Comparison of ENCODE assay signal across 8 cellular contexts in the genomic region with DNA sequence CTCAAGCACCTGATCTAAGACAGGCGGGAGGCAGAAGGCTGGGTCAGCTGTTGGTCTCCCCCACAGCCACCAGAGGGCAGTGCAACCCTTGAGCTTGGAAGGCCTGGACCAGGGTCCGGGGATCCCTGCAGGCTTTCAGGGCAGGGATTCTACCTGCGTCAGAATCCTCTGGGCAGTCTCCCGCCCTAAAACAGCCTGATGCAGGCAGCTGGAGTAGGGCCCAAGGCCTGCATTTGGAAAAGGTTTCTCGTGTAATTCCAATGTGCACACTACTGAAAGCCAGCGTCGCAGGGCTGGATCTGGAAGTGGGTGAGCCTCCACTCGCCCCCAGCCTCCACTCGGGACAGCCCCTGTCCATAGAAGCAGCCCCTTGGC. TPM values are rescaled to one million over a fixed set of nuclear protein-coding genes. Genes with fewer than 3 reads are reported as not detected.
DNase-seq lines count a peak whose midpoint lies in the region; ATAC-seq and TF ChIP-seq lines count a peak whose summit lies in the region.

No MANE protein-coding gene starts in this region.

- DNase-seq in GM06990 (ENCODE audit: extremely low read depth, insufficient read length) (peak; percentile 58), HPDE6-E6E7 (ENCODE audit: extremely low spot score) (peak; percentile 85), PC-9 (peak; percentile 48 to 54), fibroblast of the aortic adventitia (ENCODE audit: low read depth) (peak; percentile 66), nucleus accumbens (lab: John Stamatoyannopoulos, UW) (peak in 41 of 56 donors; percentile 7 to 73 (median 31)), thyroid gland (peak; percentile 54 to 68)
- DNase-seq in activated T-cell treated with anti-CD3 and anti-CD28 coated beads, Interleukin-2, amount 50 U/mL, for 72 hours = peak; percentile 69 to 76

- peak; percentile 91 for TF ChIP-seq CTCF in GM06990 (IDR thresholded peaks at IDR 0.05; ENCODE audit: insufficient read depth, low read length, poor library complexity, severe bottlenecking)
- peak; percentile 74 for TF ChIP-seq CTCF in PC-9 (conservative IDR thresholded peaks at IDR 0.05)
- peak; percentile 93 for TF ChIP-seq CTCF in fibroblast of the aortic adventitia (IDR thresholded peaks at IDR 0.05; ENCODE audit: insufficient read depth, low read length)
- TF ChIP-seq CTCF in thyroid gland (IDR thresholded peaks at IDR 0.05) = peak; percentile 44 to 86 (median 63)

- no peaks in the 10 kb centered on the region for H3K36me3 Mint-ChIP-seq in activated T-cell treated with anti-CD3 and anti-CD28 coated beads, Interleukin-2, amount 50 U/mL, for 72 hours (ENCODE audit: insufficient read depth in 2 of 2)

- no peak for TF ChIP-seq POLR2A in thyroid gland (IDR thresholded peaks at IDR 0.05)

- H3K27me3 ChIP-seq in GM06990 (replicated peaks; ENCODE audit: control insufficient read depth, insufficient read depth, low read length) (no peaks in the 10 kb centered on the region), PC-9 (ENCODE audit: insufficient read depth, low read depth) (no peaks in the 10 kb centered on the region), thyroid gland (no peaks in the 10 kb centered on the region)

- no peaks in the 10 kb centered on the region for H3K4me1 ChIP-seq in PC-9 (replicated peaks; ENCODE audit: insufficient read depth)
- H3K4me1 ChIP-seq in thyroid gland = no peaks in the 10 kb centered on the region

- no peaks in the 10 kb centered on the region for H3F3A ChIP-seq in PC-9 (ENCODE audit: insufficient read depth, low read depth)

- no peaks in the 10 kb centered on the region for H3K9me3 Mint-ChIP-seq in activated T-cell treated with anti-CD3 and anti-CD28 coated beads, Interleukin-2, amount 50 U/mL, for 72 hours

- H3K4me3 ChIP-seq in GM06990 (replicated peaks; ENCODE audit: low read depth, low read length) (no peak overlapping the region), PC-9 (no peak overlapping the region), fibroblast of the aortic adventitia (ENCODE audit: low read depth, low read length) (no peak overlapping the region), thyroid gland (replicated peaks in 1 of 3) (no peak overlapping the region)

- no peaks in the 10 kb centered on the region for H3K79me2 ChIP-seq in PC-9 (ENCODE audit: low read depth)

- no peak overlapping the region for H3K27ac Mint-ChIP-seq in activated T-cell treated with anti-CD3 and anti-CD28 coated beads, Interleukin-2, amount 50 U/mL, for 72 hours

- H2AFZ ChIP-seq in PC-9 = no peak overlapping the region

- H3K4me3 Mint-ChIP-seq in activated T-cell treated with anti-CD3 and anti-CD28 coated beads, Interleukin-2, amount 50 U/mL, for 72 hours = no peak overlapping the region

- H3K9me2 ChIP-seq in PC-9 (ENCODE audit: insufficient read depth) = no peaks in the 10 kb centered on the region

- intact Hi-C loops in PC-9 (cut with micrococcal nuclease; ENCODE audit: unreplicated experiment) = loop anchor here (2.0 to 5.0 kb wide), 2 partner anchors 45 to 334 kb away; a partner anchor contains a TSS
- intact Hi-C loops in thyroid gland (cut with DNase I) = loop anchor here (5.0 kb wide), 1 partner anchor 335 kb away; a partner anchor contains a TSS

- POLR2A ChIA-PET in PC-9 (lab: Charles Lee; ENCODE audit: unreplicated experiment) = no interaction called here

- H3K9me3 ChIP-seq in PC-9 (ENCODE audit: insufficient read depth, low read depth) (no peaks in the 10 kb centered on the region), thyroid gland (no peaks in the 10 kb centered on the region)

- WGBS in thyroid gland, 2 donors = 60% methylated on average over 3 to 5 of the region's 9 CpGs

- peak; percentile 78 to 89 for ATAC-seq in activated T-cell treated with anti-CD3 and anti-CD28 coated beads, Interleukin-2, amount 50 U/mL, for 72 hours (replicated peaks in 1 of 2)
- ATAC-seq in GM19452 (IDR thresholded peaks at IDR 0.05; ENCODE audit: unreplicated experiment) = no peak

- H3K27ac ChIP-seq in PC-9 (no peak overlapping the region), thyroid gland (no peak overlapping the region)

- CTCF ChIA-PET in PC-9 (lab: Charles Lee) = interaction anchor here (0.8 kb wide), 2 partner anchors 11 to 571 kb away, joined by 3 to 12 read pairs; no protein-coding TSS in a partner anchor

- no peaks in the 10 kb centered on the region; the same call in 1 of the 2 replicates for H4K20me1 ChIP-seq in PC-9 (ENCODE audit: insufficient read depth)

- H3K4me2 ChIP-seq in PC-9 = no peak overlapping the region

- H3K27me3 Mint-ChIP-seq in activated T-cell treated with anti-CD3 and anti-CD28 coated beads, Interleukin-2, amount 50 U/mL, for 72 hours (ENCODE audit: low read depth) = no peaks in the 10 kb centered on the region

- peaks cover 4% of the 10 kb centered on the region for H3K4me1 Mint-ChIP-seq in activated T-cell treated with anti-CD3 and anti-CD28 coated beads, Interleukin-2, amount 50 U/mL, for 72 hours (ENCODE audit: low read depth)

- BruUV-seq in PC-9 (replicated peaks; lab: Mats Ljungman, UMichigan) = no TSS peak

- H3K36me3 ChIP-seq in GM06990 (ENCODE audit: control insufficient read depth, insufficient read depth, low read length) (peaks cover 19% of the 10 kb centered on the region), PC-9 (ENCODE audit: low read depth) (no peaks in the 10 kb centered on the region), thyroid gland (no peaks in the 10 kb centered on the region)

RNA-seq across cellular contexts. Expression of a gene that starts 31.8 kb away (rescaled TPM):
- total RNA-seq in PC-9 (2021) = 44.4 and 59.0 TPM in 2 replicates
- total RNA-seq in activated T-cell treated with anti-CD3 and anti-CD28 coated beads, Interleukin-2, amount 50 U/mL, for 72 hours = 10 to 100 TPM in 1 of 2 donors, 1 to 10 TPM in 1; 7.7 to 11.6 TPM
- total RNA-seq in fibroblast of the aortic adventitia (ENCODE audit: low replicate concordance) = 5.7 TPM in 2 replicates
- 10 to 100 TPM in 3 of 4 donors, 1 to 10 TPM in 1; 4.6 to 18.3 (median 14.9) TPM for total RNA-seq in thyroid gland

Comparison
In these comparisons a context has a peak if more than half of its experiments do, and no peak if none do; other contexts are left out.
1. DNase-seq: peak in every context shown above with its lines; median percentile 85 in HPDE6-E6E7; 72 in activated T-cell treated with anti-CD3 and anti-CD28 coated beads, Interleukin-2, amount 50 U/mL, for 72 hours; 66 in fibroblast of the aortic adventitia; 61 in thyroid gland; 58 in GM06990; 51 in PC-9; 31 in nucleus accumbens.